Comparison of ENCODE assay signal across 33 cellular contexts in genomic region chr7:1009747-1010146, GRCh38. TPM values are rescaled to one million over a fixed set of nuclear protein-coding genes. Genes with fewer than 3 reads are reported as not detected.
"Had no signal": no experiment of that assay in that cellular context is flagged by ENCODE, and none has a peak within 500 bp of the region (broad histone marks: within the 10 kb centered on the region; RNA-seq: fewer than 3 reads in every experiment).

No MANE protein-coding gene starts in this region.

- DNase-seq: activated CD4-positive, alpha-beta T cell treated with anti-CD3 and anti-CD28 coated beads for 48 hours; activated CD4-positive, alpha-beta T cell treated with anti-CD3 and anti-CD28 coated beads, Interleukin-2, amount 50 U/mL, for 1 hour; activated CD4-positive, alpha-beta T cell treated with anti-CD3 and anti-CD28 coated beads, Interleukin-2, amount 50 U/mL, for 48 hours; activated CD8-positive, alpha-beta memory T cell treated with anti-CD3 and anti-CD28 coated beads for 24 hours; activated CD8-positive, alpha-beta T cell treated with anti-CD3 and anti-CD28 coated beads for 36 hours; activated effector memory CD4-positive, alpha-beta T cell treated with Interleukin-2 at 50 U/mL for 16 hours; activated gamma-delta T cell treated with Interleukin-2 at 50 U/mL for 16 hours; activated naive CD4-positive, alpha-beta T cell treated with anti-CD3 and anti-CD28 coated beads, Interleukin-2, amount 50 U/mL, for 16 hours; activated naive CD4-positive, alpha-beta T cell treated with Interleukin-2 at 50 U/mL for 16 hours; activated T-cell treated with anti-CD3 and anti-CD28 coated beads, Interleukin-2, amount 50 U/mL, for 4 hours; amniotic stem cell; anterior cingulate cortex; body of pancreas; caudate nucleus; cerebellar nuclear complex; colonic mucosa; effector CD8-positive, alpha-beta T cell; esophagus squamous epithelium; foreskin melanocyte; heart right ventricle; T-helper 1 cell; T-helper 17 cell; T1000 had no signal

- H3K27ac ChIP-seq: body of pancreas, colonic mucosa, epithelial cell of prostate, esophagus squamous epithelium, gastroesophageal sphincter, heart right ventricle had no signal

- ATAC-seq: activated CD8-positive, alpha-beta T cell treated with anti-CD3 and anti-CD28 coated beads for 36 hours; activated T-cell treated with anti-CD3 and anti-CD28 coated beads, Interleukin-2, amount 50 U/mL, for 4 hours; activated T-helper 17 cell treated with anti-CD3 and anti-CD28 coated beads, Interleukin-2, amount 50 U/mL, for 72 hours; body of pancreas; gastroesophageal sphincter; heart right ventricle; T-helper 17 cell had no signal

- H3K4me3 Mint-ChIP-seq: activated CD8-positive, alpha-beta T cell treated with anti-CD3 and anti-CD28 coated beads for 36 hours; activated naive CD8-positive, alpha-beta T cell; activated T-cell treated with anti-CD3 and anti-CD28 coated beads, Interleukin-2, amount 50 U/mL, for 4 hours; activated T-helper 17 cell treated with anti-CD3 and anti-CD28 coated beads, Interleukin-2, amount 50 U/mL, for 72 hours; T-helper 17 cell; T-helper 2 cell treated with Interferon-gamma antibody and Interleukin-4, amounts not matched to agents 5 μg/mL and 100 μg/mL, for 36 hours had no signal

- H3K27me3 Mint-ChIP-seq: activated CD8-positive, alpha-beta T cell treated with anti-CD3 and anti-CD28 coated beads for 36 hours; activated naive CD8-positive, alpha-beta T cell; activated T-helper 17 cell treated with anti-CD3 and anti-CD28 coated beads, Interleukin-2, amount 50 U/mL, for 72 hours; T-helper 17 cell had no signal

- H3K9me3 Mint-ChIP-seq: activated CD8-positive, alpha-beta T cell treated with anti-CD3 and anti-CD28 coated beads for 36 hours; activated T-cell treated with anti-CD3 and anti-CD28 coated beads, Interleukin-2, amount 50 U/mL, for 4 hours; activated T-helper 17 cell treated with anti-CD3 and anti-CD28 coated beads, Interleukin-2, amount 50 U/mL, for 72 hours; T-helper 2 cell treated with Interferon-gamma antibody and Interleukin-4, amounts not matched to agents 5 μg/mL and 100 μg/mL, for 36 hours had no signal

- H3K36me3 ChIP-seq: colonic mucosa had no signal

- H3K27me3 ChIP-seq: body of pancreas, colonic mucosa, esophagus squamous epithelium, gastroesophageal sphincter, heart right ventricle had no signal

- H3K4me1 ChIP-seq: body of pancreas, colonic mucosa, heart right ventricle had no signal

- H3K4me3 ChIP-seq: body of pancreas, colonic mucosa, esophagus squamous epithelium, gastroesophageal sphincter, heart right ventricle had no signal

- H3K9me3 ChIP-seq: body of pancreas, colonic mucosa, esophagus squamous epithelium, gastroesophageal sphincter, heart right ventricle had no signal

- H3K27ac Mint-ChIP-seq: activated CD8-positive, alpha-beta T cell treated with anti-CD3 and anti-CD28 coated beads for 36 hours; activated naive CD8-positive, alpha-beta T cell; activated T-helper 17 cell treated with anti-CD3 and anti-CD28 coated beads, Interleukin-2, amount 50 U/mL, for 72 hours; T-helper 17 cell; T-helper 2 cell treated with Interferon-gamma antibody and Interleukin-4, amounts not matched to agents 5 μg/mL and 100 μg/mL, for 36 hours had no signal

RNA-seq across cellular contexts. Expression of gene CYP2W1, which starts 26.8 kb away (rescaled TPM):
- total RNA-seq: activated CD8-positive, alpha-beta T cell treated with anti-CD3 and anti-CD28 coated beads for 36 hours; activated T-cell treated with anti-CD3 and anti-CD28 coated beads, Interleukin-2, amount 50 U/mL, for 4 hours; activated T-helper 17 cell treated with anti-CD3 and anti-CD28 coated beads, Interleukin-2, amount 50 U/mL, for 72 hours; body of pancreas; dermis microvascular lymphatic vessel endothelial cell; endothelial cell of umbilical vein; fibroblast of lung; gastroesophageal sphincter; glomerular endothelial cell; heart right ventricle; T-helper 17 cell had no signal
- polyA plus RNA-seq: endothelial cell of umbilical vein, fibroblast of lung, heart right ventricle had no signal

RNA-seq across cellular contexts. Expression of gene GPR146, which starts 34.6 kb away (rescaled TPM):
- total RNA-seq: fibroblast of villous mesenchyme had no signal
